8 cellular contexts compared by ENCODE assay signal in genomic region chrX:16695079-16695676, GRCh38. TPM values are rescaled to one million over a fixed set of nuclear protein-coding genes. Genes with fewer than 3 reads are reported as not detected.
A peak's percentile ranks its signal among the peaks of the same experiment; 100 is the strongest.
DNase-seq lines count a peak whose midpoint lies in the region; ATAC-seq and TF ChIP-seq lines count a peak whose summit lies in the region.

No MANE protein-coding gene starts in this region.

- BruUV-seq in A673 (replicated peaks; lab: Mats Ljungman, UMichigan) = no TSS peak

- TF ChIP-seq CTCF in A673 (conservative IDR thresholded peaks at IDR 0.05; ENCODE audit: low read depth, low read length) (peak; percentile 91), GM13977 (IDR thresholded peaks at IDR 0.05; ENCODE audit: extremely low read depth, insufficient read depth, missing control alignments) (peak; percentile 91), activated B cell treated with CpG ODN at 0.5 μM for 24 hours (IDR thresholded peaks at IDR 0.05) (no peak), right lobe of liver (IDR thresholded peaks at IDR 0.05) (peak; percentile 85 to 94 (median 88))

- POLR2A ChIA-PET in A673 (lab: Charles Lee; ENCODE audit: low non-redundant PET) = no interaction called here
- POLR2A ChIA-PET in activated B cell treated with CpG ODN at 0.5 μM for 24 hours (lab: Charles Lee) = no interaction called here

- H3K4me1 Mint-ChIP-seq in activated B cell treated with CpG ODN at 0.5 μM for 24 hours = no peaks in the 10 kb centered on the region

- 42% methylated on average over 10 of the region's 10 CpGs for WGBS in right lobe of liver (ENCODE audit: insufficient coverage, low coverage, low lambda C conversion rate, missing lambda C conversion rate)

- H3K27me3 Mint-ChIP-seq in activated B cell treated with CpG ODN at 0.5 μM for 24 hours = no peaks in the 10 kb centered on the region

- in situ Hi-C loops in GM13977 (cut with MboI; ENCODE audit: low pct_unique_long_range_greater_than_20kb, low sequenced_read_pairs, unreplicated experiment) = no loop called here

- H3K4me1 ChIP-seq in A673 (ENCODE audit: insufficient read depth, low read length, poor library complexity, severe bottlenecking) (no peaks in the 10 kb centered on the region), right lobe of liver (no peaks in the 10 kb centered on the region)

- no peaks in the 10 kb centered on the region for H3K36me3 ChIP-seq in A673 (ENCODE audit: insufficient read depth, low read length, poor library complexity, severe bottlenecking)
- H3K36me3 ChIP-seq in right lobe of liver = peaks cover 0 to 9% (median 0%) of the 10 kb centered on the region in 4 donors

- H3K9me3 ChIP-seq in A673 (ENCODE audit: low read depth, low read length, poor library complexity, severe bottlenecking) (no peaks in the 10 kb centered on the region), right lobe of liver (no peaks in the 10 kb centered on the region)

- H3K4me3 ChIP-seq in A673 (ENCODE audit: low read depth, low read length, poor library complexity, severe bottlenecking) (no peak overlapping the region), right lobe of liver (no peak overlapping the region)

- intact Hi-C loops in A673 (cut with micrococcal nuclease; ENCODE audit: unreplicated experiment) (no loop called here), activated B cell treated with CpG ODN at 0.5 μM for 24 hours (cut with micrococcal nuclease) (loop anchor here (1.0 to 10.0 kb wide), 5 partner anchors 258 to 1196 kb away; partner anchors contain the start of gene GRPR), right lobe of liver (cut with DNase I) (no loop called here)

- no peak for TF ChIP-seq POLR2A in right lobe of liver (IDR thresholded peaks at IDR 0.05)

- H3K27me3 ChIP-seq in A673 (replicated peaks; ENCODE audit: insufficient read depth, low read depth, low read length, poor library complexity) (no peaks in the 10 kb centered on the region), right lobe of liver (no peaks in the 10 kb centered on the region)

- H3K27ac Mint-ChIP-seq in activated B cell treated with CpG ODN at 0.5 μM for 24 hours = no peak overlapping the region

- H3K4me3 Mint-ChIP-seq in activated B cell treated with CpG ODN at 0.5 μM for 24 hours = no peak overlapping the region

- H3K36me3 Mint-ChIP-seq in activated B cell treated with CpG ODN at 0.5 μM for 24 hours (ENCODE audit: low read depth) = peaks cover 24% of the 10 kb centered on the region

- DNase-seq in A673 (ENCODE audit: low spot score) = peak; percentile 74
- DNase-seq in GM13977 (ENCODE audit: low spot score) = peak; percentile 55
- peak; percentile 14 for DNase-seq in LoVo (ENCODE audit: low spot score)
- peak; percentile 35 for DNase-seq in activated B cell treated with CpG ODN at 0.5 μM for 24 hours
- DNase-seq in central memory CD4-positive, alpha-beta T cell = peak; percentile 38
- DNase-seq in right lobe of liver = peak in 2 of 3 donors; percentile 50 to 52
- peak; percentile 12 to 37 for DNase-seq in stimulated activated CD8-positive, alpha-beta memory T cell treated with anti-CD3 and anti-CD28 coated beads, Interleukin-2, amount 100 ng/mL, for 1 hour (ENCODE audit: low read depth in 2 of 2)
- DNase-seq in SHP77 (lab: John Stamatoyannopoulos, UW) = no peak

- no peaks in the 10 kb centered on the region for H3K9me3 Mint-ChIP-seq in activated B cell treated with CpG ODN at 0.5 μM for 24 hours

- peak; percentile 69 for ATAC-seq in activated B cell treated with CpG ODN at 0.5 μM for 24 hours (ENCODE audit: low read depth)
- ATAC-seq in right lobe of liver = peak; percentile 83 to 90 (median 88)

- CTCF ChIA-PET in A673 (lab: Charles Lee) = no interaction called here
- CTCF ChIA-PET in activated B cell treated with CpG ODN at 0.5 μM for 24 hours (lab: Charles Lee) = interaction anchor here (1.0 to 1.7 kb wide), 2 partner anchors 935 to 1197 kb away, joined by 3 to 4 read pairs; no protein-coding TSS in a partner anchor

- H3K27ac ChIP-seq in A673 (ENCODE audit: low read depth, low read length, poor library complexity, severe bottlenecking) = no peak overlapping the region
- no peak overlapping the region for H3K27ac ChIP-seq in right lobe of liver

RNA-seq across cellular contexts. Expression of gene CTPS2, which starts 17.3 kb away (rescaled TPM):
- total RNA-seq in A673 (2021) = 15.6 and 20.5 TPM in 2 replicates
- total RNA-seq in activated B cell treated with CpG ODN at 0.5 μM for 24 hours = 8.0 and 9.9 TPM in 2 replicates
- 10 to 100 TPM in 1 of 6 experiments, 1 to 10 TPM in 5; 5.0 to 10.3 (median 8.8) TPM for total RNA-seq in right lobe of liver

RNA-seq across cellular contexts. Expression of gene SYAP1, which starts 24.2 kb away (rescaled TPM):
- total RNA-seq in A673 (2021) (36.4 and 41.8 TPM in 2 replicates), activated B cell treated with CpG ODN at 0.5 μM for 24 hours (14.9 and 16.8 TPM in 2 replicates), right lobe of liver (10 to 100 TPM; 22.5 to 35.7 (median 29.5) TPM)

RNA-seq across cellular contexts. Expression of gene S100G, which starts 45.2 kb away (rescaled TPM):
- not detected in 2 replicates for total RNA-seq in A673 (2021)
- total RNA-seq in activated B cell treated with CpG ODN at 0.5 μM for 24 hours = not detected in 2 replicates
- total RNA-seq in right lobe of liver = not detected

Comparison
In these comparisons a context has a peak if more than half of its experiments do, and no peak if none do; other contexts are left out.
1. DNase-seq: peak in A673 (single experiment), GM13977 (single experiment), LoVo (single experiment), activated B cell treated with CpG ODN at 0.5 μM for 24 hours (single experiment), central memory CD4-positive, alpha-beta T cell (single experiment), right lobe of liver (2 of 3) and stimulated activated CD8-positive, alpha-beta memory T cell treated with anti-CD3 and anti-CD28 coated beads, Interleukin-2, amount 100 ng/mL, for 1 hour (2 of 2); none in SHP77 (0 of 2).